ENCODE assay signal across 28 cellular contexts in genomic region chr7:159160450-159160849, GRCh38. TPM values are rescaled to one million over a fixed set of nuclear protein-coding genes. Genes with fewer than 3 reads are reported as not detected.
"Had no signal": no experiment of that assay in that cellular context is flagged by ENCODE, and none has a peak within 500 bp of the region (broad histone marks: within the 10 kb centered on the region; RNA-seq: fewer than 3 reads in every experiment).

No MANE protein-coding gene starts in this region.

- H3K36me3 ChIP-seq: esophagus muscularis mucosa, gastroesophageal sphincter, heart left ventricle, left lung, lower lobe of right lung had no signal

- H3K9me3 ChIP-seq: esophagus muscularis mucosa, gastroesophageal sphincter, lower lobe of right lung, mucosa of descending colon had no signal

- DNase-seq: dermis blood vessel endothelial cell; dorsolateral prefrontal cortex; effector CD4-positive, alpha-beta T cell; effector memory CD4-positive, alpha-beta T cell; foreskin keratinocyte; heart left ventricle; left cardiac atrium; left lung; left ventricle myocardium superior; lower lobe of right lung; mesenchymal stem cell; mucosa of descending colon; naive B cell had no signal

- H3K79me2 ChIP-seq: hepatocyte had no signal

- H3K4me3 ChIP-seq: coronary artery, dorsolateral prefrontal cortex, esophagus muscularis mucosa, gastroesophageal sphincter, heart left ventricle, hepatocyte, left lung, lower lobe of right lung, mucosa of descending colon had no signal

- H3K4me1 ChIP-seq: esophagus muscularis mucosa, foreskin keratinocyte, gastroesophageal sphincter, heart left ventricle, left lung, lower lobe of right lung had no signal

- H3K27ac ChIP-seq: coronary artery, dorsolateral prefrontal cortex, esophagus muscularis mucosa, foreskin keratinocyte, gastroesophageal sphincter, heart left ventricle, hepatocyte, left lung, lower lobe of right lung had no signal

- H3K4me2 ChIP-seq: hepatocyte had no signal

- ATAC-seq: foreskin keratinocyte, gastroesophageal sphincter, heart left ventricle, left cardiac atrium, left lung, left ventricle myocardium superior, lower lobe of right lung, mucosa of descending colon had no signal

- H3K27me3 ChIP-seq: foreskin keratinocyte, heart left ventricle, hepatocyte, left lung had no signal

- FAIRE-seq: colon, endothelial cell of umbilical vein, frontal cortex, islet of Langerhans, keratinocyte had no signal

- H2AFZ ChIP-seq: hepatocyte had no signal

RNA-seq across cellular contexts. Expression of gene VIPR2, which starts 15.8 kb away (rescaled TPM):
- total RNA-seq: dermis blood vessel endothelial cell, endothelial cell of umbilical vein, epithelial cell of proximal tubule, fibroblast of lung, fibroblast of villous mesenchyme, foreskin keratinocyte, kidney epithelial cell, lung microvascular endothelial cell, myocyte had no signal
- polyA plus RNA-seq: endothelial cell of umbilical vein, fibroblast of lung, foreskin keratinocyte, keratinocyte had no signal
